Comparison of ENCODE assay signal across 19 cellular contexts in genomic region chrX:1418901-1419544, GRCh38. TPM values are rescaled to one million over a fixed set of nuclear protein-coding genes. Genes with fewer than 3 reads are reported as not detected.
A peak's percentile ranks its signal among the peaks of the same experiment; 100 is the strongest.
DNase-seq lines count a peak whose midpoint lies in the region; ATAC-seq, FAIRE-seq and TF ChIP-seq lines count a peak whose summit lies in the region.
"Had no signal": no experiment of that assay in that cellular context is flagged by ENCODE, and none has a peak within 500 bp of the region (broad histone marks: within the 10 kb centered on the region; RNA-seq: fewer than 3 reads in every experiment).

No MANE protein-coding gene starts in this region.

- peaks cover 13 to 47% (median 38%) of the 10 kb centered on the region in 3 donors for H3K36me3 Mint-ChIP-seq in naive thymus-derived CD8-positive, alpha-beta T cell

- H3K4me3 Mint-ChIP-seq in naive thymus-derived CD8-positive, alpha-beta T cell = no peak overlapping the region
- H3K4me3 Mint-ChIP-seq: nephron had no signal

- H3K9me3 Mint-ChIP-seq in naive thymus-derived CD8-positive, alpha-beta T cell = peaks cover 0 to 30% (median 12%) of the 10 kb centered on the region in 9 donors

- H3K9me3 ChIP-seq in PC-3 (ENCODE audit: low read length) (no peaks in the 10 kb centered on the region), kidney (ENCODE audit: control insufficient read depth in 1 of 2, low read length in 2 of 2) (peaks cover 0 to 9% of the 10 kb centered on the region in 2 donors)

- H3K27ac Mint-ChIP-seq in naive thymus-derived CD8-positive, alpha-beta T cell = no peak overlapping the region
- H3K27ac Mint-ChIP-seq: nephron had no signal

- FAIRE-seq in kidney (lab: Jason Lieb, UNC) = no peak
- FAIRE-seq: bronchial epithelial cell had no signal

- DNase-seq in activated effector memory CD4-positive, alpha-beta T cell treated with anti-CD3 and anti-CD28 coated beads, Interleukin-2, amount 50 U/mL, for 16 hours = peak; percentile 61
- DNase-seq in activated effector memory CD4-positive, alpha-beta T cell treated with Interleukin-2 at 50 U/mL for 16 hours = no peak
- peak; percentile 65 for DNase-seq in PC-3
- peak; percentile 72 for DNase-seq in kidney
- DNase-seq in stimulated activated naive CD8-positive, alpha-beta T cell treated with anti-CD3 and anti-CD28 coated beads, Interleukin-15, Interleukin-2, amounts not matched to agents 100 U/mL and 50 U/mL, for 24 hours = no peak
- no peak for DNase-seq in naive thymus-derived CD8-positive, alpha-beta T cell
- no peak for DNase-seq in COR-L47 (lab: John Stamatoyannopoulos, UW)
- DNase-seq: ACHN; activated CD4-positive, alpha-beta T cell treated with anti-CD3 and anti-CD28 coated beads for 4 hours; glutamatergic neuron; GOT3; KG1; NCI-H2029 treated with DMSO at 0.1 percent for 48 hours; NCI-H510A treated with DMSO at 0.1 percent for 48 hours; stomach had no signal

- H3K9ac ChIP-seq in PC-3 (ENCODE audit: low read length) (peak overlapping the region; percentile 12; the same call in 1 of the 2 replicates), kidney (ENCODE audit: low read length in 2 of 2) (no peak overlapping the region)

- H3K4me1 ChIP-seq in PC-3 (ENCODE audit: insufficient read depth, low read length) (peaks cover 8% of the 10 kb centered on the region; the same call in 1 of the 2 replicates), kidney (ENCODE audit: control insufficient read depth in 1 of 2, insufficient read depth in 1 of 2, low read depth in 1 of 2, low read length in 2 of 2) (no peaks in the 10 kb centered on the region)

- POLR2A ChIA-PET in PC-3 (lab: Charles Lee; ENCODE audit: unreplicated experiment) = no interaction called here
- POLR2A ChIA-PET in naive thymus-derived CD8-positive, alpha-beta T cell (lab: Charles Lee) = no interaction called here

- H3K4me1 Mint-ChIP-seq in naive thymus-derived CD8-positive, alpha-beta T cell = peaks cover 0 to 11% (median 3%) of the 10 kb centered on the region in 4 donors
- H3K4me1 Mint-ChIP-seq: nephron had no signal

- peak overlapping the region; percentile 75 for H3K4me2 ChIP-seq in PC-3 (ENCODE audit: low read length)

- ATAC-seq in PC-3 (peak; percentile 57), GM21515 (IDR thresholded peaks at IDR 0.05; ENCODE audit: unreplicated experiment) (no peak)
- ATAC-seq in stimulated activated naive CD8-positive, alpha-beta T cell treated with anti-CD3 and anti-CD28 coated beads, Interleukin-15, Interleukin-2, amounts not matched to agents 100 U/mL and 50 U/mL, for 24 hours = peak; percentile 15
- ATAC-seq in naive thymus-derived CD8-positive, alpha-beta T cell = no peak

- CTCF ChIA-PET in PC-3 (lab: Charles Lee) = no interaction called here

- no peaks in the 10 kb centered on the region for H3K27me3 ChIP-seq in PC-3 (ENCODE audit: low read length)
- H3K27me3 ChIP-seq: stomach had no signal

- no peaks in the 10 kb centered on the region for H3F3A ChIP-seq in PC-3 (ENCODE audit: low read length, unreplicated experiment)

- H3K4me3 ChIP-seq in PC-3 (ENCODE audit: low read length) = peak overlapping the region; percentile 50
- H3K4me3 ChIP-seq in kidney (ENCODE audit: low read length in 2 of 2) = no peak overlapping the region
- H3K4me3 ChIP-seq: SK-N-MC, stomach had no signal

- H3K9me2 ChIP-seq in PC-3 (replicated peaks; ENCODE audit: low read length) = no peaks in the 10 kb centered on the region

- H2AFZ ChIP-seq in PC-3 (ENCODE audit: low read length) = peak overlapping the region; percentile 43; the same call in 1 of the 2 replicates

- no peaks in the 10 kb centered on the region for H3K79me2 ChIP-seq in PC-3 (ENCODE audit: low read length)

- no TSS peak for BruUV-seq in PC-3 (replicated peaks; lab: Mats Ljungman, UMichigan)

- H3K27ac ChIP-seq in PC-3 (ENCODE audit: low read length) (peak overlapping the region; percentile 50), kidney (ENCODE audit: low read depth in 2 of 2, low read length in 2 of 2) (no peak overlapping the region)
- H3K27ac ChIP-seq: SK-N-MC, stomach had no signal

- H4K20me1 ChIP-seq in PC-3 (ENCODE audit: low read length) = no peaks in the 10 kb centered on the region

- H3K36me3 ChIP-seq in PC-3 (ENCODE audit: low read depth, low read length) (peaks cover 8% of the 10 kb centered on the region; the same call in 1 of the 2 replicates), kidney (ENCODE audit: control insufficient read depth in 1 of 2, insufficient read depth in 2 of 2, low read length in 2 of 2) (peaks cover 13 to 22% of the 10 kb centered on the region in 2 donors)

- intact Hi-C loops in PC-3 (cut with micrococcal nuclease) (no loop called here), kidney (cut with DNase I) (no loop called here)

- H3K27me3 Mint-ChIP-seq in naive thymus-derived CD8-positive, alpha-beta T cell = no peaks in the 10 kb centered on the region

- TF ChIP-seq CTCF in PC-3 (conservative IDR thresholded peaks at IDR 0.05; ENCODE audit: low read depth, low read length) (no peak), kidney (IDR thresholded peaks at IDR 0.05; ENCODE audit: borderline replicate concordance, extremely low read depth, insufficient read depth) (no peak)

RNA-seq across cellular contexts. Expression of gene SLC25A6, which starts 27.1 kb away (rescaled TPM):
- total RNA-seq in PC-3 (2014; rRNA removed) (169 and 178 TPM in 2 replicates), kidney (357 TPM)
- polyA plus RNA-seq in kidney (ENCODE audit: insufficient read depth, low read depth, low replicate concordance) = 654 TPM
- 100 to 1,000 TPM; 251 to 254 TPM for total RNA-seq in naive thymus-derived CD8-positive, alpha-beta T cell
- polyA plus RNA-seq in naive thymus-derived CD8-positive, alpha-beta T cell = 100 to 1,000 TPM; 427 to 622 (median 526) TPM

RNA-seq across cellular contexts. Expression of gene ASMTL, which starts 33.7 kb away (rescaled TPM):
- 6.7 and 10.1 TPM in 2 replicates for total RNA-seq in PC-3 (2014; rRNA removed)
- total RNA-seq in kidney = 33.3 TPM
- 29.9 TPM for polyA plus RNA-seq in kidney (ENCODE audit: insufficient read depth, low read depth, low replicate concordance)
- 10 to 100 TPM; 24.9 to 27.2 TPM for total RNA-seq in naive thymus-derived CD8-positive, alpha-beta T cell
- 10 to 100 TPM; 37.8 to 43.6 (median 42.3) TPM for polyA plus RNA-seq in naive thymus-derived CD8-positive, alpha-beta T cell

Comparison
In these comparisons a context has a peak if more than half of its experiments do, and no peak if none do; other contexts are left out.
1. DNase-seq: peak in activated effector memory CD4-positive, alpha-beta T cell treated with anti-CD3 and anti-CD28 coated beads, Interleukin-2, amount 50 U/mL, for 16 hours (single experiment), PC-3 (single experiment) and kidney (single experiment); none in activated effector memory CD4-positive, alpha-beta T cell treated with Interleukin-2 at 50 U/mL for 16 hours (single experiment), stimulated activated naive CD8-positive, alpha-beta T cell treated with anti-CD3 and anti-CD28 coated beads, Interleukin-15, Interleukin-2, amounts not matched to agents 100 U/mL and 50 U/mL, for 24 hours (single experiment), naive thymus-derived CD8-positive, alpha-beta T cell (0 of 10) and COR-L47 (single experiment).
2. ATAC-seq: peak in PC-3 (single experiment) and stimulated activated naive CD8-positive, alpha-beta T cell treated with anti-CD3 and anti-CD28 coated beads, Interleukin-15, Interleukin-2, amounts not matched to agents 100 U/mL and 50 U/mL, for 24 hours (single experiment); none in GM21515 (single experiment) and naive thymus-derived CD8-positive, alpha-beta T cell (0 of 2).